In the genomic region with DNA sequence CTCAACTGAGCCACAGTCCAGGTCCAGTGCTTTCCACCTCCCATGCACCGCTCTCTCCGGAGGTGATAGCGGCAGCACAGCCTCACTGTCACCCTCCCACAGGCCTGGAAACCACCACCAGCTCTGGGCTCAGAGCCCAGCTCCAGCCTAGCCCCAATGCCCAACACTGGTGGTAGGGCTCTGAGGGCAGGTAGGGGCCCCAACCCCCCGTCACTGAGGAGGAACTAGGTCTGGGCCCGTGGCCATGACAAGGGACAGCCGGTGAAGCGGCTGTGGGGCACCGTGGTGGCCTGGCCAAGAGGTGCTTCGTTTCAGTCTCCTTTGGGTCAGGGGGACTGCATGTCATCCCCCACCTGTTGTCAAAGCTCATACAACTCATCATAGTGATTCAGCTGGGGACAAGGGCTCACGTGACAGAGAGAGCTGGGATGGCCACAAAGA, we compare ENCODE assay signal across 23 cellular contexts.
"Had no signal": no experiment of that assay in that cellular context is flagged by ENCODE, and none has a peak within 500 bp of the region (broad histone marks: within the 10 kb centered on the region; RNA-seq: fewer than 3 reads in every experiment).

No MANE protein-coding gene starts in this region.

- H3K4me1 ChIP-seq: foreskin keratinocyte, pancreas had no signal

- H3K27ac Mint-ChIP-seq: activated CD4-positive, alpha-beta memory T cell treated with anti-CD3 and anti-CD28 coated beads for 36 hours; activated CD4-positive, alpha-beta T cell treated with anti-CD3 and anti-CD28 coated beads for 36 hours; activated T-helper 1 cell treated with anti-CD3 and anti-CD28 coated beads, Interleukin-12 subunit alpha, Interleukin-12 subunit beta, Interleukin-2, Interleukin-4 antibody, amounts not matched to agents 30 ng/mL and 10 ng/mL and 1 ng/mL, durations not matched to agents 14 hours and 24 hours and 36 hours; WTC11 had no signal

- H3K27me3 Mint-ChIP-seq: activated CD4-positive, alpha-beta memory T cell treated with anti-CD3 and anti-CD28 coated beads for 36 hours; activated CD4-positive, alpha-beta T cell treated with anti-CD3 and anti-CD28 coated beads for 36 hours; naive thymus-derived CD4-positive, alpha-beta T cell had no signal

- DNase-seq: activated CD4-positive, alpha-beta memory T cell treated with anti-CD3 and anti-CD28 coated beads for 36 hours; activated CD4-positive, alpha-beta T cell treated with anti-CD3 and anti-CD28 coated beads for 36 hours; activated gamma-delta T cell treated with Interleukin-2 at 50 U/mL for 16 hours; activated T-cell treated with anti-CD3 and anti-CD28 coated beads for 4 hours; amniotic stem cell; foreskin keratinocyte; glutamatergic neuron; hippocampal formation; islet precursor cell; mammary epithelial cell; naive thymus-derived CD4-positive, alpha-beta T cell; pancreas; sigmoid colon; stimulated activated CD4-positive, alpha-beta T cell treated with anti-CD3 and anti-CD28 coated beads, Interleukin-12 subunit alpha, Interleukin-12 subunit beta, amount 100 ng/mL, for 4 hours; stimulated activated CD4-positive, alpha-beta T cell treated with anti-CD3 and anti-CD28 coated beads, Interleukin-1b, Interleukin-23, amount 100 ng/mL, for 48 hours; stimulated activated naive CD4-positive, alpha-beta T cell treated with Interleukin-2 at 50 U/mL for 16 hours; thyroid gland had no signal

- H3K27ac ChIP-seq: foreskin keratinocyte, pancreas, sigmoid colon, SK-N-MC, thyroid gland had no signal

- H3K4me3 ChIP-seq: pancreas, sigmoid colon, SK-N-MC, thyroid gland had no signal

- H3K9me3 Mint-ChIP-seq: activated CD4-positive, alpha-beta memory T cell treated with anti-CD3 and anti-CD28 coated beads for 36 hours; activated naive CD4-positive, alpha-beta T cell treated with anti-CD3 and anti-CD28 coated beads, Interleukin-2, amount 50 U/mL, for 72 hours; activated T-helper 1 cell treated with anti-CD3 and anti-CD28 coated beads, Interleukin-12 subunit alpha, Interleukin-12 subunit beta, Interleukin-2, Interleukin-4 antibody, amounts not matched to agents 30 ng/mL and 10 ng/mL and 1 ng/mL, durations not matched to agents 14 hours and 24 hours and 36 hours; naive thymus-derived CD4-positive, alpha-beta T cell; WTC11 had no signal

- FAIRE-seq: colon, pancreas, TTC549 had no signal

- H3K27me3 ChIP-seq: foreskin keratinocyte, pancreas, sigmoid colon, thyroid gland had no signal

- H3K9me3 ChIP-seq: pancreas, sigmoid colon, thyroid gland had no signal

- H3K4me3 Mint-ChIP-seq: activated CD4-positive, alpha-beta memory T cell treated with anti-CD3 and anti-CD28 coated beads for 36 hours; activated CD4-positive, alpha-beta T cell treated with anti-CD3 and anti-CD28 coated beads for 36 hours; activated T-helper 1 cell treated with anti-CD3 and anti-CD28 coated beads, Interleukin-12 subunit alpha, Interleukin-12 subunit beta, Interleukin-2, Interleukin-4 antibody, amounts not matched to agents 30 ng/mL and 10 ng/mL and 1 ng/mL, durations not matched to agents 14 hours and 24 hours and 36 hours; naive thymus-derived CD4-positive, alpha-beta T cell; WTC11 had no signal
